In genomic region chr12:89708793-89709156, GRCh38 we compare ENCODE assay signal across 8 cellular contexts. TPM values are rescaled to one million over a fixed set of nuclear protein-coding genes. Genes with fewer than 3 reads are reported as not detected.
DNase-seq lines count a peak whose midpoint lies in the region; ATAC-seq, FAIRE-seq and TF ChIP-seq lines count a peak whose summit lies in the region.

TSS of gene ATP2B1 (minus strand) at chr12:89708838. CDS start at chr12:89655886, 52,952 bp downstream.

- peak; percentile 80 to 92 for TF ChIP-seq POLR2A in suprapubic skin (IDR thresholded peaks at IDR 0.05)

- TF ChIP-seq CTCF in suprapubic skin (IDR thresholded peaks at IDR 0.05), result peak in 1 of 2 donors; percentile 26

- FAIRE-seq in frontal cortex (lab: Jason Lieb, UNC), result no peak

- H3K27ac ChIP-seq in SJSA1 (peak within 1 kb of the TSS; percentile 87), suprapubic skin (peak within 1 kb of the TSS; percentile 98)

- DNase-seq in EL (peak; percentile 89), Kasumi-1 (lab: John Stamatoyannopoulos, UW) (peak; percentile 50 to 63), SJSA1 (ENCODE audit: low read depth in 1 of 2, low spot score in 2 of 2) (peak in 1 of 2 experiments; percentile 84), frontal cortex (ENCODE audit: low spot score in 2 of 2) (peak; percentile 80 to 89), nucleus accumbens (lab: John Stamatoyannopoulos, UW) (peak in 45 of 56 donors; percentile 6 to 89 (median 76)), suprapubic skin (ENCODE audit: low spot score in 2 of 2) (peak; percentile 89 to 90)
- peak; percentile 83 for DNase-seq in activated naive CD4-positive, alpha-beta T cell treated with Interleukin-2 at 50 U/mL for 16 hours

- TF ChIP-seq EP300 in suprapubic skin (IDR thresholded peaks at IDR 0.05), result no peak

- no peaks in the 10 kb centered on the region for H3K9me3 ChIP-seq in SJSA1 (replicated peaks)
- H3K9me3 ChIP-seq in suprapubic skin, result no peaks in the 10 kb centered on the region

- peaks cover 15% of the 10 kb centered on the region for H3K36me3 ChIP-seq in SJSA1
- H3K36me3 ChIP-seq in suprapubic skin, result no peaks in the 10 kb centered on the region

- no peaks in the 10 kb centered on the region for H3K27me3 ChIP-seq in SJSA1 (replicated peaks)
- no peaks in the 10 kb centered on the region for H3K27me3 ChIP-seq in suprapubic skin

- 0% methylated on average over 1 of the region's 55 CpGs for WGBS in suprapubic skin

- ATAC-seq in GM21825 (IDR thresholded peaks at IDR 0.05; ENCODE audit: unreplicated experiment), result peak; percentile 51

- peak within 1 kb of the TSS; percentile 99 for H3K4me3 ChIP-seq in SJSA1
- peak within 1 kb of the TSS; percentile 81 for H3K4me3 ChIP-seq in suprapubic skin

- H3K4me1 ChIP-seq in SJSA1 (replicated peaks) (peaks cover 4% of the 10 kb centered on the region), suprapubic skin (peaks cover 40% of the 10 kb centered on the region)

RNA-seq across cellular contexts. Expression of gene ATP2B1, which starts in this region (rescaled TPM):
- 49.8 and 101 TPM in 2 replicates for total RNA-seq in SJSA1 (2014; rRNA removed; shearing (Covaris generic))
- total RNA-seq in frontal cortex (248 TPM), suprapubic skin (10 to 100 TPM; 31.8 to 97.3 (median 74.5) TPM)
